8 cellular contexts compared by ENCODE assay signal in genomic region chr1:110210604-110211502, GRCh38.
DNase-seq lines count a peak whose midpoint lies in the region; ATAC-seq and TF ChIP-seq lines count a peak whose summit lies in the region.

No MANE protein-coding gene starts in this region.

- TF ChIP-seq CTCF in GM12864 (IDR thresholded peaks at IDR 0.05; ENCODE audit: low read depth, low read length, missing control alignments) = no peak

- peak overlapping the region; percentile 95 for H3K27ac Mint-ChIP-seq in stimulated activated naive B cell treated with anti-CD40 and anti-IgM and Interleukin-4, amounts not matched to agents 10 μg/mL and 1 μg/mL and 100 μg/mL, for 72 hours

- peak overlapping the region; percentile 66 for H3K4me3 ChIP-seq in GM12864 (ENCODE audit: low read depth, low read length)

- peaks cover 0 to 6% of the 10 kb centered on the region in 2 donors for H3K27me3 Mint-ChIP-seq in stimulated activated naive B cell treated with anti-CD40 and anti-IgM and Interleukin-4, amounts not matched to agents 10 μg/mL and 1 μg/mL and 100 μg/mL, for 72 hours

- H3K9me3 Mint-ChIP-seq in stimulated activated naive B cell treated with anti-CD40 and anti-IgM and Interleukin-4, amounts not matched to agents 10 μg/mL and 1 μg/mL and 100 μg/mL, for 72 hours = peaks cover 0 to 1% of the 10 kb centered on the region in 2 donors

- DNase-seq in GM12864 (ENCODE audit: low read depth) (no peak), NCI-H2227 treated with DMSO at 0.1 percent for 48 hours (lab: John Stamatoyannopoulos, UW) (peak; percentile 38), midbrain (lab: John Stamatoyannopoulos, UW) (peak; percentile 32), NCI-H1048 (lab: John Stamatoyannopoulos, UW) (no peak)
- peak; percentile 38 to 39 for DNase-seq in activated CD4-positive, alpha-beta T cell treated with anti-CD3 and anti-CD28 coated beads, Interleukin-2, amount 50 U/mL, for 4 hours
- peak; percentile 44 for DNase-seq in effector CD4-positive, alpha-beta T cell
- peak; percentile 37 for DNase-seq in stimulated activated naive B cell treated with anti-CD40 and anti-IgM and Interleukin-4, amounts not matched to agents 10 μg/mL and 1 μg/mL and 100 μg/mL, for 72 hours

- peak overlapping the region; percentile 91 to 92 for H3K4me3 Mint-ChIP-seq in stimulated activated naive B cell treated with anti-CD40 and anti-IgM and Interleukin-4, amounts not matched to agents 10 μg/mL and 1 μg/mL and 100 μg/mL, for 72 hours

- no peaks in the 10 kb centered on the region for H3K36me3 Mint-ChIP-seq in stimulated activated naive B cell treated with anti-CD40 and anti-IgM and Interleukin-4, amounts not matched to agents 10 μg/mL and 1 μg/mL and 100 μg/mL, for 72 hours

- peak; percentile 28 for ATAC-seq in HG02642 (IDR thresholded peaks at IDR 0.05; ENCODE audit: poor library complexity, unreplicated experiment)
- ATAC-seq in stimulated activated naive B cell treated with anti-CD40 and anti-IgM and Interleukin-4, amounts not matched to agents 10 μg/mL and 1 μg/mL and 100 μg/mL, for 72 hours (replicated peaks) = peak; percentile 31 to 35

- peaks cover 19 to 58% of the 10 kb centered on the region in 2 donors for H3K4me1 Mint-ChIP-seq in stimulated activated naive B cell treated with anti-CD40 and anti-IgM and Interleukin-4, amounts not matched to agents 10 μg/mL and 1 μg/mL and 100 μg/mL, for 72 hours

Comparison
In these comparisons a context has a peak if more than half of its experiments do, and no peak if none do; other contexts are left out.
1. DNase-seq: peak in NCI-H2227 treated with DMSO at 0.1 percent for 48 hours (single experiment), activated CD4-positive, alpha-beta T cell treated with anti-CD3 and anti-CD28 coated beads, Interleukin-2, amount 50 U/mL, for 4 hours (2 of 2), effector CD4-positive, alpha-beta T cell (single experiment), midbrain (single experiment) and stimulated activated naive B cell treated with anti-CD40 and anti-IgM and Interleukin-4, amounts not matched to agents 10 μg/mL and 1 μg/mL and 100 μg/mL, for 72 hours (single experiment); none in GM12864 (single experiment) and NCI-H1048 (single experiment).